Comparison of ENCODE assay signal across 15 cellular contexts in the genomic region with DNA sequence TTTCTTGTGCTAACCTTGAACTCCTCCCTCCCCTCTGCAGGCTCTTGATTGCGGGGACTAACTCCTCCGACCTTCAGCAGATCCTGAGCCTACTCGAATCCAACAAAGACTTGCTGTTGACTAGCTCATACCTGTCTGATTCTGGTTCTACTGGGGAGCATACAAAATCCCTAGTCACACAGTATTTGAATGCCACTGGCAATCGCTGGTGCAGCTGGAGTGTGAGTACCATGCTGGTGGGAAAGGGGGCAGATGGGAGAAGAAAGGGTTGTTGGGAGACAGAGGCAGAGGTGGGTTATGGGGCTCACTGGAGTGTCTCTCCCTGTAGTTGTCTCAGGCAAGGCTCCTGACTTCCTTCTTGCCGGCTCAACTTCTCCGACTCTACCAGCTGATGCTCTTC. TPM values are rescaled to one million over a fixed set of nuclear protein-coding genes. Genes with fewer than 3 reads are reported as not detected.
A peak's percentile ranks its signal among the peaks of the same experiment; 100 is the strongest.
DNase-seq lines count a peak whose midpoint lies in the region; ATAC-seq and TF ChIP-seq lines count a peak whose summit lies in the region.
"Had no signal": no experiment of that assay in that cellular context is flagged by ENCODE, and none has a peak within 500 bp of the region (broad histone marks: within the 10 kb centered on the region; RNA-seq: fewer than 3 reads in every experiment).

No MANE protein-coding gene starts in this region.

- no peaks in the 10 kb centered on the region for H3K9me3 Mint-ChIP-seq in CD8-positive, alpha-beta T cell
- no peaks in the 10 kb centered on the region for H3K9me3 Mint-ChIP-seq in nephron

- no peak for ATAC-seq in CD8-positive, alpha-beta T cell
- ATAC-seq in HG02973 (IDR thresholded peaks at IDR 0.05; ENCODE audit: unreplicated experiment), result no peak
- ATAC-seq: heart right ventricle had no signal

- H3K4me3 ChIP-seq in CD8-positive, alpha-beta T cell (ENCODE audit: low read depth, low read length), result no peak overlapping the region
- H3K4me3 ChIP-seq in NT2/D1 (ENCODE audit: insufficient read length, low read depth), result peak overlapping the region; percentile 5
- H3K4me3 ChIP-seq in mammary epithelial cell (replicated peaks in 1 of 3; ENCODE audit: insufficient read depth in 1 of 3, low read depth in 2 of 3, low read length in 3 of 3), result peak overlapping the region in 2 of 3 experiments; percentile 0 to 8
- H3K4me3 ChIP-seq: heart right ventricle, right atrium auricular region had no signal

- no peak overlapping the region for H3K27ac ChIP-seq in CD8-positive, alpha-beta T cell (ENCODE audit: low read depth, low read length)
- no peak overlapping the region for H3K27ac ChIP-seq in mammary epithelial cell (ENCODE audit: insufficient read depth, low read depth, low read length)
- H3K27ac ChIP-seq: heart right ventricle, right atrium auricular region had no signal

- intact Hi-C loops in CD8-positive, alpha-beta T cell (cut with DNase I, micrococcal nuclease), result loop anchor here in 1 of 2 experiments (10.0 kb wide), 1 partner anchor 1450 kb away; a partner anchor contains a TSS
- intact Hi-C loops in mammary epithelial cell (cut with micrococcal nuclease), result no loop called here

- TF ChIP-seq CTCF in CD8-positive, alpha-beta T cell (IDR thresholded peaks at IDR 0.05), result no peak
- TF ChIP-seq CTCF in mammary epithelial cell (conservative IDR thresholded peaks at IDR 0.05 in 1 of 2, IDR thresholded peaks at IDR 0.05 in 1 of 2; ENCODE audit: extremely low read depth in 1 of 2, insufficient read depth in 1 of 2, low read depth in 1 of 2, low read length in 2 of 2) (no peak), nephron (IDR thresholded peaks at IDR 0.05; ENCODE audit: unreplicated experiment in 3 of 3) (no peak)

- no peaks in the 10 kb centered on the region for H3K27me3 Mint-ChIP-seq in CD8-positive, alpha-beta T cell (ENCODE audit: low read depth)
- no peaks in the 10 kb centered on the region for H3K27me3 Mint-ChIP-seq in nephron (ENCODE audit: low read depth)

- H3K36me3 ChIP-seq in CD8-positive, alpha-beta T cell (ENCODE audit: insufficient read depth, low read length), result peaks cover 65% of the 10 kb centered on the region
- H3K36me3 ChIP-seq in NT2/D1 (ENCODE audit: insufficient read depth, insufficient read length, low read length) (peaks cover 91% of the 10 kb centered on the region), mammary epithelial cell (ENCODE audit: insufficient read depth, low read length) (peaks cover 58% of the 10 kb centered on the region)

- peaks cover 74% of the 10 kb centered on the region for H3K79me2 ChIP-seq in mammary epithelial cell (ENCODE audit: insufficient read depth, low read length)

- peaks cover 90% of the 10 kb centered on the region for H3K36me3 Mint-ChIP-seq in CD8-positive, alpha-beta T cell
- H3K36me3 Mint-ChIP-seq in nephron (ENCODE audit: low read depth), result peaks cover 74% of the 10 kb centered on the region

- peak overlapping the region; percentile 49 for H3K4me2 ChIP-seq in mammary epithelial cell (ENCODE audit: insufficient read depth, low read depth, low read length)

- in situ Hi-C loops in mammary epithelial cell (cut with MboI; ENCODE audit: low sequenced_read_pairs in 2 of 2), result no loop called here

- peaks cover 29% of the 10 kb centered on the region for H3K4me1 ChIP-seq in CD8-positive, alpha-beta T cell (ENCODE audit: insufficient read depth, low read length)
- H3K4me1 ChIP-seq in NT2/D1 (ENCODE audit: insufficient read depth, insufficient read length), result peaks cover 18% of the 10 kb centered on the region
- H3K4me1 ChIP-seq in mammary epithelial cell (ENCODE audit: insufficient read depth, low read length), result peaks cover 30% of the 10 kb centered on the region

- no peaks in the 10 kb centered on the region for H3K9me3 ChIP-seq in CD8-positive, alpha-beta T cell (ENCODE audit: low read length)
- H3K9me3 ChIP-seq in NT2/D1 (ENCODE audit: insufficient read depth, low read length) (no peaks in the 10 kb centered on the region), mammary epithelial cell (replicated peaks; ENCODE audit: insufficient read depth, low read length) (no peaks in the 10 kb centered on the region)
- H3K9me3 ChIP-seq: heart right ventricle, right atrium auricular region had no signal

- H3K27ac Mint-ChIP-seq in CD8-positive, alpha-beta T cell, result peak overlapping the region; percentile 28
- peak overlapping the region in 2 of 3 experiments; percentile 28 to 70 for H3K27ac Mint-ChIP-seq in nephron

- 48% methylated on average over 5 of the region's 6 CpGs for WGBS in mammary epithelial cell (ENCODE audit: low coverage, missing lambda C conversion rate)

- no peaks in the 10 kb centered on the region for H3K27me3 ChIP-seq in CD8-positive, alpha-beta T cell (ENCODE audit: insufficient read depth, low read length)
- H3K27me3 ChIP-seq in NT2/D1 (ENCODE audit: insufficient read depth, insufficient read length) (no peaks in the 10 kb centered on the region), mammary epithelial cell (ENCODE audit: insufficient read depth, low read length) (no peaks in the 10 kb centered on the region)
- H3K27me3 ChIP-seq: heart right ventricle, right atrium auricular region had no signal

- POLR2A ChIA-PET in CD8-positive, alpha-beta T cell (lab: Charles Lee), result interaction anchor here (0.6 to 1.3 kb wide), 4 partner anchors 44 to 114 kb away, joined by 3 read pairs; a partner anchor contains a TSS

- H3K4me3 Mint-ChIP-seq in CD8-positive, alpha-beta T cell, result peak overlapping the region; percentile 22
- H3K4me3 Mint-ChIP-seq in nephron, result peak overlapping the region; percentile 31 to 69 (median 46)

- CTCF ChIA-PET in CD8-positive, alpha-beta T cell (lab: Charles Lee), result interaction anchor here (0.9 to 2.2 kb wide), 4 partner anchors 21 to 138 kb away, joined by 3 to 10 read pairs (median 4); no protein-coding TSS in a partner anchor
- CTCF ChIA-PET in mammary epithelial cell (lab: Charles Lee; ENCODE audit: low non-redundant PET), result interaction anchor here (0.6 kb wide), 1 partner anchor 16 kb away, joined by 15 read pairs; no protein-coding TSS in a partner anchor

- H2AFZ ChIP-seq in mammary epithelial cell (ENCODE audit: low read depth, low read length), result no peak overlapping the region

- H4K20me1 ChIP-seq in mammary epithelial cell (ENCODE audit: insufficient read depth, low read length), result peaks cover 4% of the 10 kb centered on the region

- peak overlapping the region; percentile 23 for H3K9ac ChIP-seq in NT2/D1 (ENCODE audit: insufficient read length, low read depth)
- H3K9ac ChIP-seq in mammary epithelial cell (ENCODE audit: insufficient read depth, low read length), result no peak overlapping the region

- H3K4me1 Mint-ChIP-seq in CD8-positive, alpha-beta T cell (ENCODE audit: low read depth), result peaks cover 46% of the 10 kb centered on the region
- H3K4me1 Mint-ChIP-seq in nephron, result peaks cover 60% of the 10 kb centered on the region

- no TSS peak for BruUV-seq in mammary epithelial cell (replicated peaks; lab: Mats Ljungman, UMichigan)

- dilution Hi-C loops in mammary epithelial cell (cut with HindIII; ENCODE audit: low sequenced_read_pairs), result no loop called here

- no peak for DNase-seq in CD8-positive, alpha-beta T cell
- DNase-seq in NT2/D1 (ENCODE audit: low read depth, low spot score), result no peak
- DNase-seq in mammary epithelial cell, result no peak
- DNase-seq in Ammon's horn (ENCODE audit: low spot score), result no peak
- DNase-seq in RPMI8226, result no peak
- no peak for DNase-seq in anterior cingulate cortex (lab: John Stamatoyannopoulos, UW)
- DNase-seq: activated CD8-positive, alpha-beta memory T cell treated with anti-CD3 and anti-CD28 coated beads, Interleukin-2, amount 50 U/mL, for 48 hours; heart right ventricle; NCI-H1092 had no signal

RNA-seq across cellular contexts. Expression of a gene that starts 4.4 kb away (rescaled TPM):
- 100 to 1,000 TPM; 212 to 245 TPM for total RNA-seq in CD8-positive, alpha-beta T cell
- 1,000 to 10,000 TPM; 1,418 to 1,465 TPM for total RNA-seq in mammary epithelial cell
- polyA plus RNA-seq in mammary epithelial cell, result 1,009 TPM
- polyA minus RNA-seq in mammary epithelial cell, result 581 TPM

RNA-seq across cellular contexts. Expression of a gene that starts 36.0 kb away (rescaled TPM):
- not detected for total RNA-seq in CD8-positive, alpha-beta T cell
- not detected for total RNA-seq in mammary epithelial cell
- not detected for polyA plus RNA-seq in mammary epithelial cell
- not detected for polyA minus RNA-seq in mammary epithelial cell
- total RNA-seq: Daoy, dermis microvascular lymphatic vessel endothelial cell, heart right ventricle, lung microvascular endothelial cell, right atrium auricular region had no signal
- polyA plus RNA-seq: heart right ventricle had no signal

RNA-seq across cellular contexts. Expression of a gene that starts 45.7 kb away (rescaled TPM):
- 100 to 1,000 TPM; 231 to 245 TPM for total RNA-seq in CD8-positive, alpha-beta T cell
- 10 to 100 TPM; 36.7 to 66.5 TPM for total RNA-seq in mammary epithelial cell
- 59.5 TPM for polyA plus RNA-seq in mammary epithelial cell
- polyA minus RNA-seq in mammary epithelial cell, result 53.5 TPM

RNA-seq across cellular contexts. Expression of a gene that starts 52.5 kb away (rescaled TPM):
- not detected for total RNA-seq in CD8-positive, alpha-beta T cell
- total RNA-seq in mammary epithelial cell, result not detected
- not detected for polyA plus RNA-seq in mammary epithelial cell
- not detected for polyA minus RNA-seq in mammary epithelial cell
- total RNA-seq: Daoy, dermis microvascular lymphatic vessel endothelial cell, heart right ventricle, lung microvascular endothelial cell, right atrium auricular region had no signal
- polyA plus RNA-seq: heart right ventricle had no signal

RNA-seq across cellular contexts. Expression of a gene that starts 53.3 kb away (rescaled TPM):
- 100 to 1,000 TPM; 113 TPM for total RNA-seq in CD8-positive, alpha-beta T cell
- 10 to 100 TPM; 26.7 to 44.1 TPM for total RNA-seq in mammary epithelial cell
- 35.1 TPM for polyA plus RNA-seq in mammary epithelial cell
- 34.8 TPM for polyA minus RNA-seq in mammary epithelial cell

Comparison
In these comparisons a context has a peak if more than half of its experiments do, and no peak if none do; other contexts are left out.
1. RNA of a gene that starts 4.4 kb away (total RNA-seq): 1,418 to 1,465 TPM in mammary epithelial cell; 212 to 245 TPM in CD8-positive, alpha-beta T cell; every median in the first group is over 4 times any median in the second.